ENCODE assay signal across 8 cellular contexts in the genomic region with DNA sequence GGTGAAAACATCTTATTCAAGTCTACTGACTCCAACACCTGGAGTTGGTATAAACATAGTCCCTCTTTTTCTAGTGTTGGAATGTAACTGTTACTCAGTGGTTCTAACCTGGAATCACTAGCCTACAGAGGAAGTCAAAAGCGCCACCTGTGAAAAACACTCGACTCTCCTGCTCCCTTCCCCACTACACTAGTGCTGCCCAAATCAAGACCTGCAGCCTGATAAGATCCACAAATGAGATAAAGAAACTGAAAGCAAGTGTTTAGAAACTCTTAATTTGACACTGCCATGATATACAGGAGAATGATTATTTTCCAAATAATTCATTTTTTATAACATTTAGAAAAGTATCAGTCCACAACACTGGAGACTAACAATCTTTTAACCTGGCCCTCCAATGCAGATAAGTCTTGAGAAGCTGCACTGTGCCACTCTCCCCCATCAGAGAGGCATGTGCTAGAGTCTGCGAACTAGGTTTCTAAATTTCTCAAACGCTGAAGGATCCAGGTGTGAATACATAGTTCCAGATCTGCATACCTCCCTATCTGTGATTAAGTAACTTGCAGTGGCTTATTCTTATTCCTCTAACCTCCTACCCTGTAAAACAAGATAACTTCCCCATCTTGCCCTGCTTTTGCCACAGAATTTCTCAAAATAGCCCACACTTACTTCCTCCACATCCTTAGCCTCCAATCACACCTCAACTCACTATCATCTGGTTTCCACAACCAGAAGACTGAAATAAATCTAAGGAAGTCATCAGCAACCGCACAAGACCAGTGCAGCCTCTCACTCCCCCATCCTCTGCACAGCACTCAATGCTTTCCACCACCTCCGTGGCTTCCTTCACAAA.
DNase-seq lines count a peak whose midpoint lies in the region; ATAC-seq and TF ChIP-seq lines count a peak whose summit lies in the region.

No MANE protein-coding gene starts in this region.

- POLR2A ChIA-PET in T-cell (lab: Charles Lee): no interaction called here

- no peaks in the 10 kb centered on the region for H3K9me3 Mint-ChIP-seq in T-cell

- intact Hi-C loops in spleen (cut with DNase I; ENCODE audit: low total_unique reads): no loop called here
- intact Hi-C loops in Right ventricle myocardium inferior (cut with DNase I): no loop called here

- peak; percentile 28 to 39 for ATAC-seq in activated CD4-positive, CD25-positive, alpha-beta regulatory T cell treated with anti-CD3 and anti-CD28 coated beads, Interleukin-2, amount 50 U/mL, for 24 hours
- ATAC-seq in HG02943 (IDR thresholded peaks at IDR 0.05; ENCODE audit: low read depth, unreplicated experiment) (peak; percentile 60), T-cell (replicated peaks in 1 of 4) (peak; percentile 66 to 80 (median 74)), HG02763 (IDR thresholded peaks at IDR 0.05; ENCODE audit: unreplicated experiment) (no peak), Right ventricle myocardium inferior (no peak)

- no peaks in the 10 kb centered on the region for H3K27me3 Mint-ChIP-seq in T-cell

- DNase-seq in activated CD4-positive, CD25-positive, alpha-beta regulatory T cell treated with anti-CD3 and anti-CD28 coated beads, Interleukin-2, amount 50 U/mL, for 72 hours: no peak
- DNase-seq in T-cell: peak in 5 of 34 experiments; percentile 8 to 26 (median 14)
- DNase-seq in spleen: peak; percentile 58
- DNase-seq in NCI-H69 (lab: John Stamatoyannopoulos, UW): no peak
- no peak for DNase-seq in Right ventricle myocardium inferior (ENCODE audit: missing footprints)

- peaks cover 19% of the 10 kb centered on the region for H3K36me3 Mint-ChIP-seq in T-cell

- no peak overlapping the region for H3K4me3 ChIP-seq in spleen

- H3K9me3 ChIP-seq in spleen: no peaks in the 10 kb centered on the region

- peaks cover 29 to 41% (median 29%) of the 10 kb centered on the region in 3 donors for H3K4me1 Mint-ChIP-seq in T-cell

- no peak for TF ChIP-seq POLR2A in spleen (IDR thresholded peaks at IDR 0.05)

- 18 to 36% (median 26%) methylated on average over 6 of the region's 6 CpGs for WGBS in spleen, 5 donors

- H3K36me3 ChIP-seq in spleen: peaks cover 0 to 9% (median 0%) of the 10 kb centered on the region in 6 donors

- H3K4me3 Mint-ChIP-seq in T-cell: peak overlapping the region; percentile 54 to 64 (median 55)

- no peak for TF ChIP-seq CTCF in spleen (IDR thresholded peaks at IDR 0.05 in 8 of 11, conservative IDR thresholded peaks at IDR 0.05 in 3 of 11)

- CTCF ChIA-PET in T-cell (lab: Charles Lee): no interaction called here

- H3K27me3 ChIP-seq in spleen (replicated peaks in 1 of 7): no peaks in the 10 kb centered on the region

- peak overlapping the region; percentile 86 to 87 for H3K27ac Mint-ChIP-seq in T-cell

- peak overlapping the region in 5 of 8 donors; percentile 4 to 50 (median 36) for H3K27ac ChIP-seq in spleen

- peaks cover 12 to 33% (median 24%) of the 10 kb centered on the region in 6 donors for H3K4me1 ChIP-seq in spleen

Comparison
In these comparisons a context has a peak if more than half of its experiments do, and no peak if none do; other contexts are left out.
1. ATAC-seq: peak in activated CD4-positive, CD25-positive, alpha-beta regulatory T cell treated with anti-CD3 and anti-CD28 coated beads, Interleukin-2, amount 50 U/mL, for 24 hours (2 of 2), HG02943 (single experiment) and T-cell (4 of 4); none in HG02763 (single experiment) and Right ventricle myocardium inferior (single experiment).